In the genomic region with DNA sequence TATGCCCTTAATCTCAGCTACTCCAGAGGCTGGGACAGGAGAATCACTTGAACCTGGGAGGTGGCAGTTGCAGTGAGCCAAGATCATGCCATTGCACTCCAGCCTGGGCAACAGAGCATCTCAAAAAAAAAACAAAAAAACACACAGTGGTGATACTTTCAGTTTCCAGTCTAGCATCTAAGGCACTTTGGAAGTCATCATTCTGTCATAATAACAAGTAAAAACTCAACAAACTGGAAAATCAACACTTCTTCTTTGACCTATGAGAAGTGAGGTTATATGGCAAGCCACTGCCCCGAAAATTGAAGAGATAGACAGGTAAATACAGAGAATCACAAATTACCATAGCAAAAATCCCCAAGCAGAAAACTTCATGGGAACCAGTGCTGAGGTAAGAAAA, we compare ENCODE assay signal across 22 cellular contexts. TPM values are rescaled to one million over a fixed set of nuclear protein-coding genes. Genes with fewer than 3 reads are reported as not detected.
"Had no signal": no experiment of that assay in that cellular context is flagged by ENCODE, and none has a peak within 500 bp of the region (broad histone marks: within the 10 kb centered on the region; RNA-seq: fewer than 3 reads in every experiment).

No MANE protein-coding gene starts in this region.

- H3K27me3 Mint-ChIP-seq: stimulated activated memory B cell treated with anti-CD40 and anti-IgM and Interleukin-4, amounts not matched to agents 10 μg/mL and 1 μg/mL and 100 μg/mL, for 72 hours had no signal

- H3K27ac Mint-ChIP-seq: stimulated activated memory B cell treated with anti-CD40 and anti-IgM and Interleukin-4, amounts not matched to agents 10 μg/mL and 1 μg/mL and 100 μg/mL, for 72 hours had no signal

- DNase-seq: effector memory CD4-positive, alpha-beta T cell; gastrocnemius medialis; heart right ventricle; hypothalamus; islet precursor cell; mammary epithelial cell; naive thymus-derived CD4-positive, alpha-beta T cell; posterior cingulate gyrus; spleen; stimulated activated CD4-positive, alpha-beta T cell treated with anti-CD3 and anti-CD28 coated beads, Interleukin-15, amount 100 ng/mL, for 24 hours; stimulated activated CD4-positive, alpha-beta T cell treated with anti-CD3 and anti-CD28 coated beads, Interleukin-1b, Interleukin-23, amount 100 ng/mL, for 48 hours; stimulated activated CD4-positive, alpha-beta T cell treated with anti-CD3 and anti-CD28 coated beads, Interleukin-4, amount 100 ng/mL, for 24 hours; stomach; substantia nigra; transverse colon had no signal

- H3K4me1 Mint-ChIP-seq: neural crest cell had no signal

- ATAC-seq: gastrocnemius medialis; heart right ventricle; left lobe of liver; naive thymus-derived CD4-positive, alpha-beta T cell; sciatic nerve; stimulated activated memory B cell treated with anti-CD40 and anti-IgM and Interleukin-4, amounts not matched to agents 10 μg/mL and 1 μg/mL and 100 μg/mL, for 72 hours had no signal

- H3K4me3 Mint-ChIP-seq: naive thymus-derived CD4-positive, alpha-beta T cell; neural crest cell; stimulated activated memory B cell treated with anti-CD40 and anti-IgM and Interleukin-4, amounts not matched to agents 10 μg/mL and 1 μg/mL and 100 μg/mL, for 72 hours had no signal

- H3K9me3 Mint-ChIP-seq: naive thymus-derived CD4-positive, alpha-beta T cell; neural crest cell; stimulated activated memory B cell treated with anti-CD40 and anti-IgM and Interleukin-4, amounts not matched to agents 10 μg/mL and 1 μg/mL and 100 μg/mL, for 72 hours had no signal

RNA-seq across cellular contexts. Expression of a gene that starts 51.9 kb away (rescaled TPM):
- total RNA-seq: fibroblast of villous mesenchyme, osteocyte, pulmonary artery endothelial cell had no signal
